In the genomic region with DNA sequence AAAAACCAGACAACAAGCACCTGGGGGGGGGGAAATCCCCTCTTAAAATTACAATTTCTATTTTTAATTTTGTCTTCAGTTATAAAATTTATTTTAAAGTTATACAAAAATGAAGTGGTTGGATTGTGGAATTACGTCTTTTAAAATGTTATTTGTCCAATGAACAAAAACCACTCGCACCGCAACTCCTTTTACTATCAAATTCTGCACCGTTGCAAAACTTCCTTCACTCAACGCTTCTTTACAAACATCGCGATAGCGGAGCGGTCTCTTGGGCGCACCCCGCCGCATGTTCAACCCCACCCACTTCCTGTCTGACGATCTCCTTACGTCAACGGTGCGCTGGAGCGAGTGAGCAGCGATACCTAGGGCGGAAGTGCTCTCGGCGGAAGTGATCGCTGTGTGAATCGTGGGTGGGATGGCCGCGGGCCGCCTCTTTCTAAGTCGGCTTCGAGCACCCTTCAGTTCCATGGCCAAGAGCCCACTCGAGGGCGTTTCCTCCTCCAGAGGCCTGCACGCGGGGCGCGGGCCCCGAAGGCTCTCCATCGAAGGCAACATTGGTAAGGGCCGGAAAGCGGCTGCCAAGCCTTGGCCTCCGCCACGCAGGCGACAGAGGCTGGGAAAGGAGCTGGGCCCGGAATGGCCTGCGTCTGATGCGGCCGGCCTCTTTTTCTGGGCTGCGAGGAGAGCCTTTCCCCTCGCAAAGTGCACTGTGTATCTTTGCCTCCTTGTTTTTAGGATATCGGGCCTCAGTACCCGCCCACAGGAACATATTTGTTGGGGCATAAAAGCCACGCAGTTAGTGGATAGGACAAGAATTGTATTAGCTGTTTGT, we compare ENCODE assay signal across 8 cellular contexts. TPM values are rescaled to one million over a fixed set of nuclear protein-coding genes. Genes with fewer than 3 reads are reported as not detected.
DNase-seq lines count a peak whose midpoint lies in the region; ATAC-seq and TF ChIP-seq lines count a peak whose summit lies in the region.

TSS of gene DGUOK (plus strand) at position 388 of the 835 bp plus-strand sequence. CDS start at position 419, 31 bp downstream.

- TF ChIP-seq CTCF in BJ (IDR thresholded peaks at IDR 0.05; ENCODE audit: insufficient read depth, low read depth, low read length) = no peak
- TF ChIP-seq CTCF in colonic mucosa (IDR thresholded peaks at IDR 0.05) = no peak

- H3K9me3 ChIP-seq in colonic mucosa = no peaks in the 10 kb centered on the region

- peaks cover 3% of the 10 kb centered on the region for H3K9me3 Mint-ChIP-seq in activated CD4-positive, alpha-beta T cell treated with anti-CD3 and anti-CD28 coated beads, Interleukin-2, amount 10 ng/mL, durations not matched to agents 24 days and 14 days

- peak within 1 kb of the TSS; percentile 96 for H3K27ac ChIP-seq in colonic mucosa

- POLR2A ChIA-PET in BJ (lab: Charles Lee) = interaction anchor here (0.6 kb wide), 1 partner anchor 30 kb away, joined by 4 read pairs; no protein-coding TSS in a partner anchor

- H3K4me3 ChIP-seq in BJ (ENCODE audit: low read depth, low read length) (peak within 1 kb of the TSS; percentile 81), colonic mucosa (peak within 1 kb of the TSS; percentile 75)

- peaks cover 50% of the 10 kb centered on the region for H3K4me1 Mint-ChIP-seq in activated CD4-positive, alpha-beta T cell treated with anti-CD3 and anti-CD28 coated beads, Interleukin-2, amount 10 ng/mL, durations not matched to agents 24 days and 14 days

- DNase-seq in BJ (ENCODE audit: low read depth) = peak; percentile 93
- DNase-seq in NCI-H526 treated with DMSO at 0.1 percent for 48 hours (lab: John Stamatoyannopoulos, UW) = peak; percentile 97
- DNase-seq in activated CD4-positive, alpha-beta T cell treated with anti-CD3 and anti-CD28 coated beads, Interleukin-2, amount 10 ng/mL, durations not matched to agents 24 days and 14 days = peak; percentile 99
- peak; percentile 99 for DNase-seq in colonic mucosa
- DNase-seq in kidney tubule cell (ENCODE audit: low spot score) = peak; percentile 99
- DNase-seq in stimulated activated CD4-positive, alpha-beta T cell treated with anti-CD3 and anti-CD28 coated beads, Interleukin-1b, Interleukin-23, amount 100 ng/mL, for 24 hours (ENCODE audit: low read depth in 4 of 4, low spot score in 1 of 4) = peak; percentile 85 to 95 (median 93)

- ATAC-seq in GM19324 (IDR thresholded peaks at IDR 0.05; ENCODE audit: low FRiP score, unreplicated experiment) (peak; percentile 98), HG03469 (IDR thresholded peaks at IDR 0.05; ENCODE audit: unreplicated experiment) (peak; percentile 97)

- H3K4me1 ChIP-seq in colonic mucosa = peaks cover 12% of the 10 kb centered on the region

- peaks cover 32% of the 10 kb centered on the region for H3K36me3 Mint-ChIP-seq in activated CD4-positive, alpha-beta T cell treated with anti-CD3 and anti-CD28 coated beads, Interleukin-2, amount 10 ng/mL, durations not matched to agents 24 days and 14 days (ENCODE audit: low read depth)

- H3K36me3 ChIP-seq in BJ (ENCODE audit: control insufficient read depth, insufficient read depth, low read length) (no peaks in the 10 kb centered on the region), colonic mucosa (no peaks in the 10 kb centered on the region)

- peak within 1 kb of the TSS; percentile 93 for H3K4me3 Mint-ChIP-seq in activated CD4-positive, alpha-beta T cell treated with anti-CD3 and anti-CD28 coated beads, Interleukin-2, amount 10 ng/mL, durations not matched to agents 24 days and 14 days

- CTCF ChIA-PET in BJ (lab: Yijun Ruan, JAX) = no interaction called here

- H3K9ac ChIP-seq in colonic mucosa (ENCODE audit: low read depth in 2 of 2, low read length in 2 of 2) = peak within 1 kb of the TSS; percentile 89 to 97

- peaks cover 2% of the 10 kb centered on the region; the same call in 1 of the 2 replicates for H3K27me3 ChIP-seq in BJ (ENCODE audit: control insufficient read depth, insufficient read depth, low read length)
- H3K27me3 ChIP-seq in colonic mucosa = no peaks in the 10 kb centered on the region

- peak within 1 kb of the TSS; percentile 96 for H3K27ac Mint-ChIP-seq in activated CD4-positive, alpha-beta T cell treated with anti-CD3 and anti-CD28 coated beads, Interleukin-2, amount 10 ng/mL, durations not matched to agents 24 days and 14 days

- no peaks in the 10 kb centered on the region for H3K27me3 Mint-ChIP-seq in activated CD4-positive, alpha-beta T cell treated with anti-CD3 and anti-CD28 coated beads, Interleukin-2, amount 10 ng/mL, durations not matched to agents 24 days and 14 days

- intact Hi-C loops in activated CD4-positive, alpha-beta T cell treated with anti-CD3 and anti-CD28 coated beads, Interleukin-2, amount 10 ng/mL, durations not matched to agents 24 days and 14 days (cut with micrococcal nuclease) = loop anchor here (1.0 to 5.0 kb wide), 8 partner anchors 18 to 271 kb away; partner anchors contain the start of genes MTHFD2 and TPRKB
- intact Hi-C loops in colonic mucosa (cut with DNase I) = loop anchor here (5.0 to 10.0 kb wide), 2 partner anchors 56 to 102 kb away; partner anchors contain the start of genes STAMBP and TET3

RNA-seq across cellular contexts. Expression of gene DGUOK, which starts in this region (rescaled TPM):
- 76.6 and 79.8 TPM in 2 replicates for polyA plus RNA-seq in BJ (2011; rRNA removed)
- 15.7 and 17.9 TPM in 2 replicates for polyA minus RNA-seq in BJ (2011; rRNA and poly(A)+ RNA removed)
- 88.9 and 94.9 TPM in 2 replicates for total RNA-seq in activated CD4-positive, alpha-beta T cell treated with anti-CD3 and anti-CD28 coated beads, Interleukin-2, amount 10 ng/mL, durations not matched to agents 24 days and 14 days
- total RNA-seq in colonic mucosa = 10 to 100 TPM; 55.0 to 56.3 TPM

Comparison
In these comparisons a context has a peak if more than half of its experiments do, and no peak if none do; other contexts are left out.
1. Peak in every context shown above with its lines: DNase-seq, ATAC-seq, H3K4me3 ChIP-seq and H3K27ac ChIP-seq.